ENCODE assay signal across 7 cellular contexts in the genomic region with DNA sequence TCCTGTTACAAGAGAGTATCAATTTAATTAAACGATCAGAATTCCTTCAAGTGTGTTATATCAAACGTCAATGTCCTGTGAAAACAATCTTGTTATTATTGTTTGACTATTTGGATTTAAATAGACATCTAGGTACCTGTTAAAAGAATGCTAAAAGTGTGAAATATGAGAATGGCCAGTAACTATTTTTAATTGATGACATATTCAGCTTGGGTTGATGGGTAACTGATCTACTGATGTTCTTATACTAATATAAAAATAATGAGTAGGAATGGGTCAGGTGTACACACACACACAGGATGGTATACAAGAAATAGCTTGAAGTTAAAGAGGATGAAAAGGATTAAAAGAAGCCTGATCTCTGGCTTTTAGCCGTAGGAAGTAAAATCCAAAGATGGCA.
"Had no signal": no experiment of that assay in that cellular context is flagged by ENCODE, and none has a peak within 500 bp of the region (broad histone marks: within the 10 kb centered on the region; RNA-seq: fewer than 3 reads in every experiment).

No MANE protein-coding gene starts in this region.

- DNase-seq: IMR-90, KBM-7 had no signal

- FAIRE-seq: HepG2, HTR-8/SVneo, K562 had no signal

- ATAC-seq: HepG2, K562 had no signal

- H3K4me3 ChIP-seq: K562 had no signal

- H3K4me3 Mint-ChIP-seq: IgD-negative memory B cell had no signal

- H3K4me1 Mint-ChIP-seq: IgD-negative memory B cell had no signal

- H3K27ac ChIP-seq: HL-60 had no signal

- H3K36me3 Mint-ChIP-seq: IgD-negative memory B cell had no signal
